ENCODE assay signal across 18 cellular contexts in the genomic region with DNA sequence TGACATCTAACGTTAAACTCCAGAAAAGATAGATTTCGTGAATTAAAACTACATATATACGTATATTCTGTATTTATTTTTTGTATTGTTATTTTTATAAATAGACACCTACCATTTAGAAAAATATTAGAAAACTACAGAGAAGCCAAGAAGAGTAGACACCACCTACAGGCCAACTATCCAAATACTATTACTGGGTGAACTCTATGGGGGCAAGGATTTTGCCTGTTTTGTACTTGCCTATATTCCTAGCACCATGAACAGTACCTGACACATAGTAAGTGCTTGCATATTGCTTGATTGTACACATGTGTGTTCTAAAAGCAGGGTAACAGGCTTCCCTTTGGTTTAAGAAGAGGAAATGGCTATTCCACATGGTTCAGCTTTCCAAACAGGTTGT. TPM values are rescaled to one million over a fixed set of nuclear protein-coding genes. Genes with fewer than 3 reads are reported as not detected.
DNase-seq lines count a peak whose midpoint lies in the region; ATAC-seq and TF ChIP-seq lines count a peak whose summit lies in the region.
"Had no signal": no experiment of that assay in that cellular context is flagged by ENCODE, and none has a peak within 500 bp of the region (broad histone marks: within the 10 kb centered on the region; RNA-seq: fewer than 3 reads in every experiment).

No MANE protein-coding gene starts in this region.

- peaks cover 49% of the 10 kb centered on the region for H3K36me3 ChIP-seq in PC-3 (ENCODE audit: low read depth, low read length)

- no peak overlapping the region for H3K27ac Mint-ChIP-seq in neural crest cell (ENCODE audit: unreplicated experiment)

- no peaks in the 10 kb centered on the region for H4K20me1 ChIP-seq in PC-3 (ENCODE audit: low read length)

- peak; percentile 60 for ATAC-seq in PC-3
- no peak for ATAC-seq in GM18870 (IDR thresholded peaks at IDR 0.05; ENCODE audit: unreplicated experiment)
- ATAC-seq: CD8-positive, alpha-beta T cell had no signal

- H3K9me3 Mint-ChIP-seq in neural crest cell = peaks cover 4% of the 10 kb centered on the region
- H3K9me3 Mint-ChIP-seq: CD8-positive, alpha-beta T cell had no signal

- CTCF ChIA-PET in PC-3 (lab: Charles Lee) = no interaction called here

- H3K9me3 ChIP-seq in PC-3 (ENCODE audit: low read length) = no peaks in the 10 kb centered on the region
- H3K9me3 ChIP-seq: BE2C had no signal

- H3K27me3 ChIP-seq in PC-3 (ENCODE audit: low read length) = no peaks in the 10 kb centered on the region
- H3K27me3 ChIP-seq: BE2C had no signal

- H3K4me1 ChIP-seq in PC-3 (ENCODE audit: insufficient read depth, low read length) = no peaks in the 10 kb centered on the region

- H3K4me1 Mint-ChIP-seq in neural crest cell = no peaks in the 10 kb centered on the region

- no peaks in the 10 kb centered on the region for H3F3A ChIP-seq in PC-3 (ENCODE audit: low read length, unreplicated experiment)

- H3K36me3 Mint-ChIP-seq in neural crest cell (ENCODE audit: low read depth) = peaks cover 33% of the 10 kb centered on the region

- H3K4me3 ChIP-seq in PC-3 (ENCODE audit: low read length) = no peak overlapping the region
- H3K4me3 ChIP-seq in epithelial cell of proximal tubule (ENCODE audit: low read depth, low read length) = no peak overlapping the region

- POLR2A ChIA-PET in PC-3 (lab: Charles Lee; ENCODE audit: unreplicated experiment) = no interaction called here

- no peaks in the 10 kb centered on the region for H3K9me2 ChIP-seq in PC-3 (replicated peaks; ENCODE audit: low read length)

- H3K9ac ChIP-seq in PC-3 (ENCODE audit: low read length) = no peak overlapping the region

- H3K27me3 Mint-ChIP-seq in neural crest cell (ENCODE audit: low read depth) = no peaks in the 10 kb centered on the region

- BruUV-seq in PC-3 (replicated peaks; lab: Mats Ljungman, UMichigan) = no TSS peak

- H3K4me3 Mint-ChIP-seq in neural crest cell = no peak overlapping the region
- H3K4me3 Mint-ChIP-seq: CD8-positive, alpha-beta T cell had no signal

- no peak overlapping the region for H3K27ac ChIP-seq in PC-3 (ENCODE audit: low read length)
- H3K27ac ChIP-seq: RWPE1 had no signal

- H3K4me2 ChIP-seq in PC-3 (ENCODE audit: low read length) = no peak overlapping the region

- H3K79me2 ChIP-seq in PC-3 (ENCODE audit: low read length) = 0 out of 2 replicates have a peak, but pooled peaks cover 3% of the 10 kb centered on the region

- no peak for DNase-seq in PC-3
- no peak for DNase-seq in epithelial cell of proximal tubule (ENCODE audit: low read depth)
- no peak for DNase-seq in neural crest cell (ENCODE audit: low read depth, low spot score)
- no peak for DNase-seq in mesenteric fat pad (ENCODE audit: low spot score)
- no peak for DNase-seq in D341Med (ENCODE audit: low spot score)
- DNase-seq: BE2C; CD8-positive, alpha-beta T cell; DND-41; GDM1; Karpas-422; MM.1S; NCI-H1105 treated with DMSO at 0.1 percent for 48 hours; NCI-H2029 treated with DMSO at 0.1 percent for 48 hours; NCI-H510A; NCI-H82 had no signal

- intact Hi-C loops in PC-3 (cut with micrococcal nuclease) = no loop called here

- H2AFZ ChIP-seq in PC-3 (ENCODE audit: low read length) = no peak overlapping the region

- TF ChIP-seq CTCF in GM12873 (IDR thresholded peaks at IDR 0.05; ENCODE audit: insufficient read depth, low read depth, low read length, missing control alignments) (peak; percentile 23), PC-3 (conservative IDR thresholded peaks at IDR 0.05; ENCODE audit: low read depth, low read length) (peak; percentile 51), epithelial cell of proximal tubule (conservative IDR thresholded peaks at IDR 0.05; ENCODE audit: low read depth, low read length) (peak; percentile 5), neural crest cell (conservative IDR thresholded peaks at IDR 0.05) (peak; percentile 22)

RNA-seq across cellular contexts. Expression of a gene that starts 24.4 kb away (rescaled TPM):
- total RNA-seq in PC-3 (2014; rRNA removed) = 1.8 TPM in 1 of 2 replicates, not detected in the other
- total RNA-seq in epithelial cell of proximal tubule = not detected in 2 replicates
- total RNA-seq in neural crest cell = not detected in 2 replicates
- 217 TPM for total RNA-seq in mesenteric fat pad

RNA-seq across cellular contexts. Expression of a gene that starts 25.7 kb away (rescaled TPM):
- total RNA-seq in PC-3 (2014; rRNA removed) = 79.8 and 81.5 TPM in 2 replicates
- 68.3 and 85.1 TPM in 2 replicates for total RNA-seq in epithelial cell of proximal tubule
- total RNA-seq in neural crest cell = 50.7 and 55.6 TPM in 2 replicates
- 35.4 TPM for total RNA-seq in mesenteric fat pad

RNA-seq across cellular contexts. Expression of a gene that starts 25.8 kb away (rescaled TPM):
- total RNA-seq in PC-3 (2014; rRNA removed) (122 and 153 TPM in 2 replicates), epithelial cell of proximal tubule (38.9 and 65.8 TPM in 2 replicates), neural crest cell (56.7 and 62.2 TPM in 2 replicates), mesenteric fat pad (108 TPM)

Comparison
In these comparisons a context has a peak if more than half of its experiments do, and no peak if none do; other contexts are left out.
1. RNA of a gene that starts 24.4 kb away (total RNA-seq): 217 TPM in mesenteric fat pad (single experiment); 1.8 TPM in PC-3, not detected in epithelial cell of proximal tubule and not detected in neural crest cell; every median in the first group is over 10 times any median in the second.
2. Peak in every context shown above with its lines, with median percentiles within 50 percentile points of each other: CTCF ChIP-seq.